In the genomic region with DNA sequence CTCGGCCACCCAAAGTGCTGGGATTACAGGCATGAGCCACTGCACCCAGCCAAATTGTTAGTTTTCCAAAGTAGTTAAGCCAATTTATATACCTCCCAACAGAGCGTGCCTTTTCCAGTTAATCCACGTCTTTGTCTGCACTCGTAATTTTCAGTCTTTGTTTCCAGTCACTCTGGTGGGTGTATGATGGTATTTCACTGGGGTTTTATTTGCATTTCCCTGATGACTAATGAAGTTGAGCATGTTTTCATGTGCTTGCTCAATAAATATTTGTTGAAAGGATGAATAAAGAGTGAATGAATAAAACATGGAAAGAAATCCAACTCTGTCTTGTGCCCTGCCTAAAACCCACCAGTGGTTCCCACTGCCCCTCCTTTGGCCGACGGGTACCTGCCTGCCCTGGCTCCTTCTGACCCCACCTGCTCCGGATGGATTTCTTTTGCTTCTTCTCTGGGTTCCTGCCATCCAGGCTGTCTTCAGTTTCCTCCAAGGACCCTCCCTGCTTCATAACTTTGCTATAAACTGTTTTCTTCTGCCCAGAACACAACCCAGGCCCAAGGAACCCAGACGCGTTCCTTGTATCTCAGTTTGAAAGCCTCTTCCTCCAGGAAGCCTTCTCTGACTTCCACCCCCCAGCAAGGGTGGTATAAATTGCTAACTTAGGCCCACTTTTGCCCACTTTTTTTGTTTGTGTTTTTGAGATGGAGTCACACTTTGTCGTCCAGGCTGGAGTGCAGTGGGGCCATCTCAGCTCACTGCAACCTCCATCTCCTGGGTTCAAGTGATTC, we compare ENCODE assay signal across 11 cellular contexts. TPM values are rescaled to one million over a fixed set of nuclear protein-coding genes. Genes with fewer than 3 reads are reported as not detected.
DNase-seq lines count a peak whose midpoint lies in the region; ATAC-seq, FAIRE-seq and TF ChIP-seq lines count a peak whose summit lies in the region.
"Had no signal": no experiment of that assay in that cellular context is flagged by ENCODE, and none has a peak within 500 bp of the region (broad histone marks: within the 10 kb centered on the region; RNA-seq: fewer than 3 reads in every experiment).

No MANE protein-coding gene starts in this region.

- peak; percentile 83 to 93 for DNase-seq in A549 (ENCODE audit: low read depth in 1 of 2, low spot score in 1 of 2)
- peak; percentile 39 for DNase-seq in H4 (ENCODE audit: low spot score)
- no peak for DNase-seq in WTC11 (ENCODE audit: low spot score)
- peak; percentile 74 for DNase-seq in foreskin keratinocyte
- DNase-seq in NK-92 treated with Interleukin-12 subunit alpha and Interleukin-12 subunit beta, amount 100 ng/mL, for 24 hours (lab: John Stamatoyannopoulos, UW): no peak
- no peak for DNase-seq in NCI-H1417 treated with DMSO at 0.1 percent for 48 hours (lab: John Stamatoyannopoulos, UW)
- no peak for DNase-seq in activated CD8-positive, alpha-beta memory T cell treated with anti-CD3 and anti-CD28 coated beads for 24 hours
- DNase-seq: right cardiac atrium; stimulated activated naive B cell treated with anti-CD40 and anti-IgM and Interleukin-4, amounts not matched to agents 10 μg/mL and 1 μg/mL and 100 μg/mL, for 72 hours had no signal

- POLR2A ChIA-PET in A549 (lab: Yijun Ruan, JAX): interaction anchor here (0.7 to 2.1 kb wide), 5 partner anchors 20 to 79 kb away, joined by 3 to 10 read pairs (median 4); a partner anchor contains a TSS
- POLR2A ChIA-PET in WTC11 (lab: Charles Lee): no interaction called here

- H3K36me3 Mint-ChIP-seq in WTC11: no peaks in the 10 kb centered on the region

- ATAC-seq in A549 (peak; percentile 65 to 80), WTC11 (no peak), foreskin keratinocyte (peak; percentile 58), HG03196 (IDR thresholded peaks at IDR 0.05; ENCODE audit: unreplicated experiment) (no peak)
- ATAC-seq: right cardiac atrium; stimulated activated naive B cell treated with anti-CD40 and anti-IgM and Interleukin-4, amounts not matched to agents 10 μg/mL and 1 μg/mL and 100 μg/mL, for 72 hours had no signal

- H3K27ac ChIP-seq in A549 (peak overlapping the region; percentile 100), foreskin keratinocyte (no peak overlapping the region)

- TF ChIP-seq CTCF in A549 (IDR thresholded peaks at IDR 0.05) (no peak), WTC11 (IDR thresholded peaks at IDR 0.05) (no peak), foreskin keratinocyte (conservative IDR thresholded peaks at IDR 0.05) (no peak)

- no peaks in the 10 kb centered on the region for H3K27me3 ChIP-seq in foreskin keratinocyte

- TF ChIP-seq RAD21 in A549 (conservative IDR thresholded peaks at IDR 0.05 in 1 of 2, IDR thresholded peaks at IDR 0.05 in 1 of 2): peak; percentile 31 to 64; a peak in 4 of 5 replicates

- no peaks in the 10 kb centered on the region for H3K27me3 Mint-ChIP-seq in WTC11 (ENCODE audit: low read depth)
- H3K27me3 Mint-ChIP-seq: stimulated activated naive B cell treated with anti-CD40 and anti-IgM and Interleukin-4, amounts not matched to agents 10 μg/mL and 1 μg/mL and 100 μg/mL, for 72 hours had no signal

- no peak for FAIRE-seq in A549 (lab: Jason Lieb, UNC)

- CTCF ChIA-PET in A549 (lab: Yijun Ruan, JAX) (interaction anchor here (0.6 to 3.6 kb wide), 10 partner anchors 10 to 265 kb away, joined by 3 to 15 read pairs (median 4); no protein-coding TSS in a partner anchor), WTC11 (lab: Charles Lee) (interaction anchor here (1.2 kb wide), 1 partner anchor 71 kb away, joined by 4 read pairs; no protein-coding TSS in a partner anchor)

- H3K9me3 ChIP-seq in A549: no peaks in the 10 kb centered on the region

- TF ChIP-seq EP300 in A549 (IDR thresholded peaks at IDR 0.05): peak; percentile 87 to 90; a peak in 4 of 5 replicates

- peaks cover 21% of the 10 kb centered on the region for H3K4me1 Mint-ChIP-seq in WTC11

- no peak overlapping the region for H3K4me3 Mint-ChIP-seq in WTC11
- H3K4me3 Mint-ChIP-seq: stimulated activated naive B cell treated with anti-CD40 and anti-IgM and Interleukin-4, amounts not matched to agents 10 μg/mL and 1 μg/mL and 100 μg/mL, for 72 hours had no signal

- peak overlapping the region; percentile 70 for H3K4me2 ChIP-seq in A549

- H3K9me3 Mint-ChIP-seq in WTC11: no peaks in the 10 kb centered on the region
- H3K9me3 Mint-ChIP-seq: stimulated activated naive B cell treated with anti-CD40 and anti-IgM and Interleukin-4, amounts not matched to agents 10 μg/mL and 1 μg/mL and 100 μg/mL, for 72 hours had no signal

- peak overlapping the region; percentile 86 for H3K27ac Mint-ChIP-seq in WTC11
- H3K27ac Mint-ChIP-seq: stimulated activated naive B cell treated with anti-CD40 and anti-IgM and Interleukin-4, amounts not matched to agents 10 μg/mL and 1 μg/mL and 100 μg/mL, for 72 hours had no signal

- WGBS in A549 (ENCODE audit: missing lambda C conversion rate): 5% methylated on average over 10 of the region's 10 CpGs

- no peak for TF ChIP-seq POLR2A in A549 (IDR thresholded peaks at IDR 0.05; ENCODE audit: low read length)

- peaks cover 39% of the 10 kb centered on the region for H3K4me1 ChIP-seq in A549
- H3K4me1 ChIP-seq in foreskin keratinocyte: peaks cover 16% of the 10 kb centered on the region

- no peak overlapping the region for H3K4me3 ChIP-seq in A549
- H3K4me3 ChIP-seq: coronary artery had no signal

TF ChIP-seq in A549, 52 proteins besides CTCF, POLR2A, EP300 and RAD21 (continues in another document):
- TF ChIP-seq KDM1A (IDR thresholded peaks at IDR 0.05; ENCODE audit: low read depth): 0 out of 2 replicates have a peak, but pooled peaks have one; percentile 56
- TF ChIP-seq ZFP36 (IDR thresholded peaks at IDR 0.05; ENCODE audit: borderline replicate concordance, partially characterized antibody): peak; percentile 98
- peak; percentile 88 for TF ChIP-seq GATA3 (IDR thresholded peaks at IDR 0.05; ENCODE audit: borderline replicate concordance)
- peak; percentile 98 for TF ChIP-seq JUNB (IDR thresholded peaks at IDR 0.05)
- TF ChIP-seq CHD4 (IDR thresholded peaks at IDR 0.05; ENCODE audit: borderline replicate concordance): 0 out of 2 replicates have a peak, but pooled peaks have one; percentile 12
- no peak for TF ChIP-seq TFCP2L1 (CRISPR knock-in tag; IDR thresholded peaks at IDR 0.05)
- TF ChIP-seq EHF (CRISPR knock-in tag; IDR thresholded peaks at IDR 0.05): no peak
- TF ChIP-seq, protein P1, sequence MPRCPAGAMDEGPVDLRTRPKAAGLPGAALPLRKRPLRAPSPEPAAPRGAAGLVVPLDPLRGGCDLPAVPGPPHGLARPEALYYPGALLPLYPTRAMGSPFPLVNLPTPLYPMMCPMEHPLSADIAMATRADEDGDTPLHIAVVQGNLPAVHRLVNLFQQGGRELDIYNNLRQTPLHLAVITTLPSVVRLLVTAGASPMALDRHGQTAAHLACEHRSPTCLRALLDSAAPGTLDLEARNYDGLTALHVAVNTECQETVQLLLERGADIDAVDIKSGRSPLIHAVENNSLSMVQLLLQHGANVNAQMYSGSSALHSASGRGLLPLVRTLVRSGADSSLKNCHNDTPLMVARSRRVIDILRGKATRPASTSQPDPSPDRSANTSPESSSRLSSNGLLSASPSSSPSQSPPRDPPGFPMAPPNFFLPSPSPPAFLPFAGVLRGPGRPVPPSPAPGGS (IDR thresholded peaks at IDR 0.05): peak; percentile 83; the same call in 2 of the 3 replicates
- TF ChIP-seq HOXB13 (CRISPR knock-in tag; IDR thresholded peaks at IDR 0.05; ENCODE audit: low read depth): no peak

TF ChIP-seq in WTC11, 78 proteins besides CTCF, POLR2A, EP300 and RAD21:
- TF ChIP-seq GABPB1 (CRISPR knock-in tag; IDR thresholded peaks at IDR 0.05): peak; percentile 34; the same call in 1 of the 2 replicates
- no peak for TF ChIP-seq TP53 (CRISPR knock-in tag; IDR thresholded peaks at IDR 0.05)

RNA-seq across cellular contexts. Expression of a gene that starts 3.0 kb away (rescaled TPM):
- polyA plus RNA-seq in A549 (2011; rRNA removed): 56.5 and 108 TPM in 2 replicates
- 59.3 and 77.9 TPM in 2 replicates for polyA plus RNA-seq in A549 (2012; cell fraction: cytosol; rRNA removed)
- 184 and 231 TPM in 2 replicates for polyA plus RNA-seq in A549 (2012; cell fraction: nucleus; rRNA removed)
- 86.7 to 93.8 TPM (median 90.7 TPM) in 3 replicates for polyA plus RNA-seq in A549 (2017; fragmentation: RNase III; extraction: RNeasy Plus Mini Kit Qiagen cat#74134 plus additional on column Dnase treatment)
- polyA minus RNA-seq in A549 (2011; rRNA and poly(A)+ RNA removed): 359 and 414 TPM in 2 replicates
- total RNA-seq in H4 (2014; rRNA removed; shearing (Covaris generic)): 9.7 and 12.5 TPM in 2 replicates
- 61.9 to 64.9 TPM (median 63.9 TPM) in 3 replicates for total RNA-seq in WTC11 (2021)
- total RNA-seq in foreskin keratinocyte: 22.1 and 22.3 TPM in 2 replicates
- 7.0 and 8.9 TPM in 2 replicates for polyA plus RNA-seq in foreskin keratinocyte

RNA-seq across cellular contexts. Expression of a gene that starts 58.0 kb away (rescaled TPM):
- polyA plus RNA-seq in A549 (2011; rRNA removed): 97.5 and 102 TPM in 2 replicates
- polyA plus RNA-seq in A549 (2012; cell fraction: cytosol; rRNA removed): 20.9 and 24.1 TPM in 2 replicates
- polyA plus RNA-seq in A549 (2012; cell fraction: nucleus; rRNA removed): 5.6 and 10.8 TPM in 2 replicates
- 57.9 to 63.8 TPM (median 58.7 TPM) in 3 replicates for polyA plus RNA-seq in A549 (2017; fragmentation: RNase III; extraction: RNeasy Plus Mini Kit Qiagen cat#74134 plus additional on column Dnase treatment)
- 19.5 and 21.5 TPM in 2 replicates for polyA minus RNA-seq in A549 (2011; rRNA and poly(A)+ RNA removed)
- total RNA-seq in H4 (2014; rRNA removed; shearing (Covaris generic)): 87.2 and 108 TPM in 2 replicates
- 35.7 to 39.5 TPM (median 39.1 TPM) in 3 replicates for total RNA-seq in WTC11 (2021)
- 35.3 and 38.6 TPM in 2 replicates for total RNA-seq in foreskin keratinocyte
- 18.9 and 21.6 TPM in 2 replicates for polyA plus RNA-seq in foreskin keratinocyte

Comparison
In these comparisons a context has a peak if more than half of its experiments do, and no peak if none do; other contexts are left out.
1. ATAC-seq: peak in A549 (2 of 2) and foreskin keratinocyte (single experiment); none in WTC11 (single experiment) and HG03196 (single experiment).
2. DNase-seq: peak in A549 (2 of 2), H4 (single experiment) and foreskin keratinocyte (2 of 2); none in WTC11 (single experiment), NK-92 treated with Interleukin-12 subunit alpha and Interleukin-12 subunit beta, amount 100 ng/mL, for 24 hours (single experiment), NCI-H1417 treated with DMSO at 0.1 percent for 48 hours (single experiment) and activated CD8-positive, alpha-beta memory T cell treated with anti-CD3 and anti-CD28 coated beads for 24 hours (single experiment).